Comparison of ENCODE assay signal across 29 cellular contexts in the genomic region with DNA sequence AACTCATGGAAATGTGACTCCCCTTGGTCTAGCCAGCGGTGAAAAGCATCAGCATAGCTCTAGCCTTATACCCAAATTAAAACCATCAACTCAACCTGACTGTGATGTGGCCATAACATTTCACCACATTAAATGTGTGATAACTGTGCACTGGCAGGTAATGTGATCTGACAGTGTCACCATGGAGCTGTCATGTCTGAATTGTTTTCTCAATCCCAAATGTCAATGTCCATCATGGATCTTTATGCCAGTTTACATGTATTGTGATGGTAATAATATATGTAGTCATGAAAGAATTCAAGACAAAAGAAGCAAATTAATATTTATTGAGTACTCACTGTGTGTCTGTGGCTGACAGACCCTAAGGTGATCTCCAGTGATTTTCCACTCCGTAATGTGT.
DNase-seq lines count a peak whose midpoint lies in the region; ATAC-seq and TF ChIP-seq lines count a peak whose summit lies in the region.
"Had no signal": no experiment of that assay in that cellular context is flagged by ENCODE, and none has a peak within 500 bp of the region (broad histone marks: within the 10 kb centered on the region; RNA-seq: fewer than 3 reads in every experiment).

No MANE protein-coding gene starts in this region.

- H3K9me2 ChIP-seq in neural cell (ENCODE audit: insufficient read depth, low read length), result no peaks in the 10 kb centered on the region

- no peak overlapping the region for H3K4me3 ChIP-seq in neural cell (ENCODE audit: low read length)
- H3K4me3 ChIP-seq: A549; BLaER1; BLaER1 treated with 17β-estradiol and CSF1 and Interleukin-3, amounts not matched to agents 10 nM and 100 nM had no signal

- no peak overlapping the region for H3K4me2 ChIP-seq in neural cell (ENCODE audit: low read length)
- H3K4me2 ChIP-seq: A549; BLaER1; BLaER1 treated with 17β-estradiol and CSF1 and Interleukin-3, amounts not matched to agents 10 nM and 100 nM had no signal

- ATAC-seq in naive thymus-derived CD8-positive, alpha-beta T cell, result no peak
- ATAC-seq: A549; CD8-positive, alpha-beta T cell had no signal

- peaks cover 0 to 9% (median 0%) of the 10 kb centered on the region in 9 donors for H3K9me3 Mint-ChIP-seq in naive thymus-derived CD8-positive, alpha-beta T cell
- H3K9me3 Mint-ChIP-seq: CD4-positive, alpha-beta T cell; CD8-positive, alpha-beta memory T cell; CD8-positive, alpha-beta T cell had no signal

- DNase-seq in naive thymus-derived CD8-positive, alpha-beta T cell, result no peak
- DNase-seq: 8988T; ACHN; AML-193; BE2C; C1 segment of cervical spinal cord; Caco-2; Calu3; CD4-positive, alpha-beta memory T cell; CD4-positive, alpha-beta T cell; CD4-positive, CD25-positive, alpha-beta regulatory T cell; CD8-positive, alpha-beta memory T cell; CD8-positive, alpha-beta T cell; COR-L47; DMS 273 treated with DMSO at 0.1 percent for 48 hours; DMS153; DMS53; DMS79; DMS79 treated with DMSO at 0.1 percent for 48 hours; DND-41; EL had no signal

- no peak for TF ChIP-seq RAD21 in neural cell (conservative IDR thresholded peaks at IDR 0.05)

- peaks cover 4 to 31% (median 14%) of the 10 kb centered on the region in 4 donors for H3K4me1 Mint-ChIP-seq in naive thymus-derived CD8-positive, alpha-beta T cell
- H3K4me1 Mint-ChIP-seq: B cell, CD14-positive monocyte had no signal

- no peak overlapping the region for H3K27ac ChIP-seq in neural cell (ENCODE audit: low read length)
- H3K27ac ChIP-seq: 22Rv1; A549; BLaER1; BLaER1 treated with 17β-estradiol and CSF1 and Interleukin-3, amounts not matched to agents 10 nM and 100 nM; C4-2B had no signal

- H2AFZ ChIP-seq in neural cell (ENCODE audit: low read depth, low read length), result no peak overlapping the region

- POLR2A ChIA-PET in naive thymus-derived CD8-positive, alpha-beta T cell (lab: Charles Lee), result no interaction called here

- no peaks in the 10 kb centered on the region for H3F3A ChIP-seq in neural cell (ENCODE audit: insufficient read depth, low read length, poor library complexity, severe bottlenecking)

- no peaks in the 10 kb centered on the region for H3K79me2 ChIP-seq in neural cell (replicated peaks; ENCODE audit: insufficient read depth, low read length)

- TF ChIP-seq CTCF in neural cell (IDR thresholded peaks at IDR 0.05; ENCODE audit: poor library complexity, severe bottlenecking), result no peak

- no peaks in the 10 kb centered on the region for H3K9me3 ChIP-seq in neural cell (ENCODE audit: low read length)
- H3K9me3 ChIP-seq: A549; BE2C; BLaER1; BLaER1 treated with 17β-estradiol and CSF1 and Interleukin-3, amounts not matched to agents 10 nM and 100 nM; Caco-2 had no signal

- peak; percentile 92 for TF ChIP-seq EP300 in neural cell (conservative IDR thresholded peaks at IDR 0.05; ENCODE audit: poor library complexity, severe bottlenecking)

- no peaks in the 10 kb centered on the region for H3K27me3 ChIP-seq in neural cell (ENCODE audit: insufficient read depth, low read depth, low read length)
- H3K27me3 ChIP-seq: BE2C; BLaER1; BLaER1 treated with 17β-estradiol and CSF1 and Interleukin-3, amounts not matched to agents 10 nM and 100 nM had no signal

- H3K4me3 Mint-ChIP-seq in naive thymus-derived CD8-positive, alpha-beta T cell, result no peak overlapping the region
- H3K4me3 Mint-ChIP-seq: B cell; CD14-positive monocyte; CD4-positive, alpha-beta memory T cell; CD4-positive, alpha-beta T cell; CD4-positive, CD25-positive, alpha-beta regulatory T cell; CD8-positive, alpha-beta T cell had no signal

- no peak overlapping the region for H3K27ac Mint-ChIP-seq in naive thymus-derived CD8-positive, alpha-beta T cell
- H3K27ac Mint-ChIP-seq: B cell; CD14-positive monocyte; CD4-positive, alpha-beta memory T cell; CD4-positive, alpha-beta T cell; CD4-positive, CD25-positive, alpha-beta regulatory T cell; CD8-positive, alpha-beta T cell had no signal

- H3K9ac ChIP-seq in neural cell (ENCODE audit: low read length), result no peak overlapping the region
- H3K9ac ChIP-seq: BLaER1; BLaER1 treated with 17β-estradiol and CSF1 and Interleukin-3, amounts not matched to agents 10 nM and 100 nM had no signal

- H3K36me3 Mint-ChIP-seq in naive thymus-derived CD8-positive, alpha-beta T cell, result peaks cover 0 to 3% (median 0%) of the 10 kb centered on the region in 3 donors
- H3K36me3 Mint-ChIP-seq: CD14-positive monocyte; CD8-positive, alpha-beta memory T cell; CD8-positive, alpha-beta T cell had no signal

- no peaks in the 10 kb centered on the region for H3K36me3 ChIP-seq in neural cell (ENCODE audit: insufficient read depth, low read length)
- H3K36me3 ChIP-seq: BE2C; BLaER1; BLaER1 treated with 17β-estradiol and CSF1 and Interleukin-3, amounts not matched to agents 10 nM and 100 nM had no signal

- H3K27me3 Mint-ChIP-seq in naive thymus-derived CD8-positive, alpha-beta T cell, result no peaks in the 10 kb centered on the region
- H3K27me3 Mint-ChIP-seq: B cell; CD4-positive, alpha-beta memory T cell; CD4-positive, alpha-beta T cell; CD8-positive, alpha-beta memory T cell had no signal

- H4K20me1 ChIP-seq in neural cell (ENCODE audit: insufficient read depth), result no peaks in the 10 kb centered on the region
- H4K20me1 ChIP-seq: BLaER1; BLaER1 treated with 17β-estradiol and CSF1 and Interleukin-3, amounts not matched to agents 10 nM and 100 nM had no signal

TF ChIP-seq in neural cell, 6 proteins besides CTCF, POLR2A, EP300 and RAD21:
- TF ChIP-seq POLR2AphosphoS5 (IDR thresholded peaks at IDR 0.05) (peak; percentile 62), SMC3 (conservative IDR thresholded peaks at IDR 0.05; ENCODE audit: poor library complexity) (no peak)
